Comparison of ENCODE assay signal across 22 cellular contexts in the genomic region with DNA sequence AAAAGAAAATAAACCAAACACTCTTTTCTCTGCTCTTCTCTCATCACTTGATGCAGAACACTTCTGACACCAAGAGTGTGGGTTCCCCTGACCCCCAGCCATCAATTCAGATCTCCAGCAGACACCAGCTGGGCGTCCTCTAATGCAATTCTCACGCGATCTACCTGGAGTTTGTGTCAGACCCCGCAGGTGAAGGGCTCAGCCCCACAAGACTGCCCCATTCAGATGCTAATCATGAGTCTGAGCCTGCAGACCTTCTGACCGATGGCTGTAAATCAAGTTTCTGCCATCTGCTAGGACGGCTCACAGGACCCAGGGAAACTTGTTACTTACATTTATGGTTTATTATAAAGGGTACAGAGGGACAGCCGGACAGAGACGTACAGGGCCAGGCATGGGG.
"Had no signal": no experiment of that assay in that cellular context is flagged by ENCODE, and none has a peak within 500 bp of the region (broad histone marks: within the 10 kb centered on the region; RNA-seq: fewer than 3 reads in every experiment).

No MANE protein-coding gene starts in this region.

- H3K4me1 ChIP-seq: colonic mucosa, heart left ventricle, left lung, prostate gland, testis, upper lobe of right lung had no signal

- H3K36me3 ChIP-seq: colonic mucosa, heart left ventricle, left lung, ovary, prostate gland, spleen, upper lobe of right lung had no signal

- H3K9me3 ChIP-seq: colonic mucosa, left lung, ovary, prostate gland, testis, upper lobe of right lung had no signal

- H3K4me3 ChIP-seq: colonic mucosa, heart left ventricle, left lung, ovary, prostate gland, spleen, testis, upper lobe of right lung had no signal

- H3K27ac ChIP-seq: colonic mucosa, epithelial cell of prostate, heart left ventricle, left lung, ovary, prostate gland, spleen, testis, upper lobe of right lung had no signal

- DNase-seq: activated CD4-positive, alpha-beta memory T cell treated with anti-CD3 and anti-CD28 coated beads, Interleukin-2, amount 10 ng/mL, durations not matched to agents 7 days and 5 days; activated CD4-positive, alpha-beta T cell treated with anti-CD3 and anti-CD28 coated beads, Interleukin-2, amount 10 ng/mL, durations not matched to agents 24 days and 14 days; activated CD4-positive, CD25-positive, alpha-beta regulatory T cell; activated effector memory CD4-positive, alpha-beta T cell treated with Interleukin-2 at 50 U/mL for 16 hours; activated naive CD4-positive, alpha-beta T cell treated with anti-CD3 and anti-CD28 coated beads for 36 hours; activated T-cell treated with anti-CD3 and anti-CD28 coated beads, Interleukin-2, amount 50 U/mL, for 72 hours; amygdala; colonic mucosa; heart left ventricle; immature natural killer cell; kidney glomerular epithelial cell; naive thymus-derived CD8-positive, alpha-beta T cell; ovary; spleen; stimulated activated CD4-positive, alpha-beta T cell treated with anti-CD3 and anti-CD28 coated beads, Interleukin-4, amount 100 ng/mL, for 1 hour; stimulated activated naive CD4-positive, alpha-beta T cell; T-helper 17 cell; testis; upper lobe of right lung had no signal

- ATAC-seq: activated T-cell treated with anti-CD3 and anti-CD28 coated beads, Interleukin-2, amount 50 U/mL, for 72 hours; heart left ventricle; left lung; naive thymus-derived CD8-positive, alpha-beta T cell; T-helper 17 cell; upper lobe of right lung had no signal

- H3K27me3 ChIP-seq: colonic mucosa, ovary, testis had no signal
